ENCODE assay signal across 8 cellular contexts in genomic region chr11:64317325-64317960, GRCh38. TPM values are rescaled to one million over a fixed set of nuclear protein-coding genes. Genes with fewer than 3 reads are reported as not detected.
DNase-seq lines count a peak whose midpoint lies in the region; ATAC-seq, FAIRE-seq and TF ChIP-seq lines count a peak whose summit lies in the region.

TRMT112 (minus strand) TSS chr11:64317559; CDS start chr11:64317526, 33 bp downstream.

- TF ChIP-seq RAD21 in A549 (conservative IDR thresholded peaks at IDR 0.05 in 1 of 2, IDR thresholded peaks at IDR 0.05 in 1 of 2): no peak

- H3K4me2 ChIP-seq in A549: peak within 1 kb of the TSS; percentile 87

- intact Hi-C loops in breast epithelium (cut with DNase I; ENCODE audit: low total_unique reads): no loop called here

- TF ChIP-seq POLR2A in A549 (IDR thresholded peaks at IDR 0.05; ENCODE audit: low read length): peak; percentile 76
- peak; percentile 81 for TF ChIP-seq POLR2A in breast epithelium (IDR thresholded peaks at IDR 0.05)

- ATAC-seq in A549: peak; percentile 83 to 90
- peak; percentile 57 for ATAC-seq in GM18867 (IDR thresholded peaks at IDR 0.05; ENCODE audit: unreplicated experiment)
- ATAC-seq in HG03108 (IDR thresholded peaks at IDR 0.05; ENCODE audit: unreplicated experiment): peak; percentile 55

- WGBS in A549 (ENCODE audit: missing lambda C conversion rate): 2% methylated on average over 40 of the region's 43 CpGs
- 0% methylated on average over 40 to 43 of the region's 43 CpGs for WGBS in small intestine, 3 donors

- no peak for TF ChIP-seq CTCF in A549 (IDR thresholded peaks at IDR 0.05)
- no peak for TF ChIP-seq CTCF in VCaP (conservative IDR thresholded peaks at IDR 0.05)
- peak in 1 of 3 donors; percentile 6 for TF ChIP-seq CTCF in breast epithelium (IDR thresholded peaks at IDR 0.05)

- H3K4me1 ChIP-seq in A549 (peaks cover 14% of the 10 kb centered on the region), breast epithelium (peaks cover 0 to 14% of the 10 kb centered on the region in 2 donors), iPS-20b (ENCODE audit: insufficient read depth, low read length) (peaks cover 2% of the 10 kb centered on the region; the same call in 1 of the 2 replicates), small intestine (ENCODE audit: control insufficient read depth in 2 of 2, insufficient read depth in 1 of 2, low read depth in 1 of 2, low read length in 1 of 2) (peaks cover under 1 to 3% of the 10 kb centered on the region in 2 donors)

- H3K4me3 ChIP-seq in A549: peak within 1 kb of the TSS; percentile 80
- peak within 1 kb of the TSS; percentile 78 to 97 (median 95) for H3K4me3 ChIP-seq in breast epithelium
- peak within 1 kb of the TSS; percentile 94 for H3K4me3 ChIP-seq in iPS-20b (ENCODE audit: low read length)
- H3K4me3 ChIP-seq in small intestine (ENCODE audit: low read depth in 1 of 2, low read length in 2 of 2): peak within 1 kb of the TSS; percentile 55 to 87

- H3K9me3 ChIP-seq in A549 (no peaks in the 10 kb centered on the region), breast epithelium (no peaks in the 10 kb centered on the region), iPS-20b (ENCODE audit: insufficient read depth, low read depth, low read length) (no peaks in the 10 kb centered on the region), small intestine (ENCODE audit: control insufficient read depth, low read depth) (no peaks in the 10 kb centered on the region)

- DNase-seq in A549 (ENCODE audit: low read depth in 1 of 2, low spot score in 1 of 2): peak; percentile 95 to 99
- DNase-seq in NCI-H2196 treated with DMSO at 0.1 percent for 48 hours (lab: John Stamatoyannopoulos, UW; ENCODE audit: unreplicated experiment): peak; percentile 98
- peak; percentile 97 to 99 for DNase-seq in breast epithelium (ENCODE audit: low spot score in 2 of 2)
- DNase-seq in small intestine: peak; percentile 99

- CTCF ChIA-PET in A549 (lab: Yijun Ruan, JAX): interaction anchor here (0.6 to 20.7 kb wide), 20 partner anchors 8 to 1530 kb away, joined by 3 to 996 read pairs (median 3); partner anchors contain the start of genes CATSPERZ, CCDC88B, ESRRA and FERMT3

- H3K27ac ChIP-seq in A549 (peak within 1 kb of the TSS; percentile 97 to 98), VCaP (peak within 1 kb of the TSS; percentile 100), breast epithelium (peak within 1 kb of the TSS; percentile 98 to 99), iPS-20b (ENCODE audit: low read length) (peak within 1 kb of the TSS; percentile 88), small intestine (ENCODE audit: low read depth in 1 of 2, low read length in 1 of 2) (peak within 1 kb of the TSS; percentile 98)

- peak; percentile 99 for FAIRE-seq in A549 (lab: Jason Lieb, UNC)
- FAIRE-seq in small intestine (lab: Jason Lieb, UNC): no peak

- no peak; a peak in 1 of 5 replicates for TF ChIP-seq EP300 in A549 (IDR thresholded peaks at IDR 0.05)

- POLR2A ChIA-PET in A549 (lab: Yijun Ruan, JAX): interaction anchor here (0.6 to 2.9 kb wide), 27 partner anchors 9 to 497 kb away, joined by 3 to 50 read pairs (median 7); partner anchors contain the start of genes BAD, CCDC88B, ESRRA and FKBP2

- H3K9ac ChIP-seq in iPS-20b (ENCODE audit: low read depth, low read length): peak within 1 kb of the TSS; percentile 96

- no peaks in the 10 kb centered on the region for H3K36me3 ChIP-seq in breast epithelium
- H3K36me3 ChIP-seq in iPS-20b (ENCODE audit: insufficient read depth, low read depth, low read length): peaks cover 55% of the 10 kb centered on the region
- H3K36me3 ChIP-seq in small intestine (ENCODE audit: control insufficient read depth in 2 of 2, insufficient read depth in 2 of 2, low read length in 2 of 2): peaks cover 0 to 15% of the 10 kb centered on the region in 2 donors

- H3K27me3 ChIP-seq in breast epithelium: no peaks in the 10 kb centered on the region
- H3K27me3 ChIP-seq in iPS-20b (ENCODE audit: insufficient read depth, low read length): no peaks in the 10 kb centered on the region
- H3K27me3 ChIP-seq in small intestine (ENCODE audit: control insufficient read depth in 2 of 2, insufficient read depth in 2 of 2, low read length in 2 of 2): no peaks in the 10 kb centered on the region

TF ChIP-seq in A549, 52 proteins besides CTCF, POLR2A, EP300 and RAD21 (continues in another document):
- TF ChIP-seq SMC3 (IDR thresholded peaks at IDR 0.05): no peak
- peak; percentile 64; the same call in 1 of the 2 replicates for TF ChIP-seq ELK1 (IDR thresholded peaks at IDR 0.05; ENCODE audit: low read depth, low read length)
- TF ChIP-seq ZC3H11A (IDR thresholded peaks at IDR 0.05): no peak
- peak; percentile 1; the same call in 1 of the 2 replicates for TF ChIP-seq KDM5A (IDR thresholded peaks at IDR 0.05)
- no peak for TF ChIP-seq RNF2 (IDR thresholded peaks at IDR 0.05; ENCODE audit: borderline replicate concordance, low read depth)
- no peak for TF ChIP-seq CHD4 (IDR thresholded peaks at IDR 0.05; ENCODE audit: borderline replicate concordance)
- peak; percentile 69; the same call in 1 of the 2 replicates for TF ChIP-seq BHLHE40 (IDR thresholded peaks at IDR 0.05; ENCODE audit: low read depth, low read length)
- no peak for TF ChIP-seq HOXB5 (CRISPR knock-in tag; IDR thresholded peaks at IDR 0.05)
- no peak for TF ChIP-seq HOXB13 (CRISPR knock-in tag; IDR thresholded peaks at IDR 0.05; ENCODE audit: low read depth)
- TF ChIP-seq HEYL (CRISPR knock-in tag; IDR thresholded peaks at IDR 0.05): no peak
- TF ChIP-seq PHF8 (IDR thresholded peaks at IDR 0.05; ENCODE audit: borderline replicate concordance, low read depth): 0 out of 2 replicates have a peak, but pooled peaks have one; percentile 48
- no peak for TF ChIP-seq FOSL2 (IDR thresholded peaks at IDR 0.05)
- TF ChIP-seq FOSL2 (CRISPR knock-in tag; IDR thresholded peaks at IDR 0.05): no peak
- no peak for TF ChIP-seq RCOR1 (IDR thresholded peaks at IDR 0.05; ENCODE audit: low read depth, low read length)
- no peak for TF ChIP-seq EHF (CRISPR knock-in tag; IDR thresholded peaks at IDR 0.05)
- TF ChIP-seq HDAC2 (IDR thresholded peaks at IDR 0.05): no peak
- TF ChIP-seq JUN (IDR thresholded peaks at IDR 0.05): peak; percentile 56 to 83
- TF ChIP-seq CBX2 (IDR thresholded peaks at IDR 0.05; ENCODE audit: borderline replicate concordance, low read depth): no peak
- no peak for TF ChIP-seq MAZ (IDR thresholded peaks at IDR 0.05; ENCODE audit: borderline replicate concordance, low read depth, low read length)
- TF ChIP-seq POLR2AphosphoS2 (conservative IDR thresholded peaks at IDR 0.05; ENCODE audit: low read length): no peak
- TF ChIP-seq TFCP2L1 (CRISPR knock-in tag; IDR thresholded peaks at IDR 0.05): no peak
- no peak for TF ChIP-seq SREBF2 (IDR thresholded peaks at IDR 0.05)
- no peak; the same call in 1 of the 2 replicates for TF ChIP-seq MYC (IDR thresholded peaks at IDR 0.05; ENCODE audit: borderline replicate concordance, low read length)
- no peak for TF ChIP-seq TP53 (CRISPR knock-in tag; IDR thresholded peaks at IDR 0.05)
- no peak for TF ChIP-seq FOXS1 (CRISPR knock-in tag; IDR thresholded peaks at IDR 0.05)
- TF ChIP-seq ZFP36 (IDR thresholded peaks at IDR 0.05; ENCODE audit: borderline replicate concordance, partially characterized antibody): no peak
- TF ChIP-seq MAX (IDR thresholded peaks at IDR 0.05): peak; percentile 89
- no peak for TF ChIP-seq FOSB (CRISPR knock-in tag; IDR thresholded peaks at IDR 0.05)
- TF ChIP-seq ZSCAN20 (CRISPR knock-in tag; IDR thresholded peaks at IDR 0.05): no peak

RNA-seq across cellular contexts. Expression of gene TRMT112, which starts in this region (rescaled TPM):
- polyA plus RNA-seq in A549 (2011; rRNA removed) (305 and 363 TPM in 2 replicates), A549 (2017; fragmentation: RNase III; extraction: RNeasy Plus Mini Kit Qiagen cat#74134 plus additional on column Dnase treatment) (424 to 447 TPM (median 440 TPM) in 3 replicates), small intestine (100 to 1,000 TPM in 2 of 3 donors, 10 to 100 TPM in 1; 99.3 to 188 (median 171) TPM)
- 405 and 507 TPM in 2 replicates for polyA plus RNA-seq in A549 (2012; cell fraction: cytosol; rRNA removed)
- 233 and 467 TPM in 2 replicates for polyA plus RNA-seq in A549 (2012; cell fraction: nucleus; rRNA removed)
- polyA minus RNA-seq in A549 (2011; rRNA and poly(A)+ RNA removed): 74.2 and 84.5 TPM in 2 replicates
- total RNA-seq in breast epithelium: 100 to 1,000 TPM; 206 to 266 (median 262) TPM

Comparison
In these comparisons a context has a peak if more than half of its experiments do, and no peak if none do; other contexts are left out.
1. Peak in every context shown above with its lines: DNase-seq, ATAC-seq, H3K4me3 ChIP-seq and H3K27ac ChIP-seq.